ENCODE assay signal across 8 cellular contexts in the genomic region with DNA sequence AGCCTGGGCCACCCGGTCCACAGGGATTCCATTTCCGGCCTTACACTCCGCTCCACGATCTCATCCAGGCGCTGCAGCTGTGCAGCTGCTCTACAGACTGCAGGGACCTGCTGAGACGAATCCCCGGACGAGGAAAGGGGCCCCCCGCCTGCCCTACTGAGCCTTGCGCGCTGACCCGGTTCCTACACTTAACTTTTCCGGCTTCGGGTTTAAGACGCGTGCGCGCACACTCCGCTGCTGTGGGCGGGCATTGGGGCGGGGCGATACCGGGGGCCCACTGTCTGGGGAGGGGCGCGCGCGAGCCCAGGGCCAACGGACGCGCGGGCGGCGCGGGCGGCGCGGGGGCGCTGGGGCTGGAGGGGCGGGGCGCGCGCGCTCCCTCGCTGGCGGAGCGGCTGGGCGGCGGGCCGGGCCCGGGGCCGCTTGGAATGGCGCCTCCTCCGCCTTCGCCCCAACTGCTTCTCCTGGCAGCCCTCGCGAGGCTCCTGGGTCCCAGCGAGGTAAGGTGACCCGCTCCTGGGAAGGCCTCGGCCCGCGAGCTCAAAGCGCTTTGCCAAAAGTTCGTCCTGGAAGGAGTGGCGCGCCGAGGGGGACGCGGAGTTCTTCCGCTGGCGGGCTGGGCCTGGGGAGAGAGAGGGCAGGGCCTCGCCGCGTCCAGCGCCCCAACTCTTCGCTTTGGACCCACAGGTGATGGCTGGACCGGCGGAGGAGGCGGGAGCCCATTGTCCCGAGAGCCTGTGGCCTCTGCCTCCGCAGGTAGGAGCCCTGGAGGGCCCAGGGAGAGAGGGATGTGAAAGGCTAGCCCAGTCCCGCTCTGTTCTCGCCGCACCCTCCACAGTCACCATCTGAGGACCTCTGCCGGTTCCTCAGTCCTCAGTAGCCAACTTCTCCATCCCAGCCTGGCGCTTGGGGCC. TPM values are rescaled to one million over a fixed set of nuclear protein-coding genes. Genes with fewer than 3 reads are reported as not detected.
DNase-seq lines count a peak whose midpoint lies in the region; ATAC-seq, FAIRE-seq and TF ChIP-seq lines count a peak whose summit lies in the region.

A gene with protein sequence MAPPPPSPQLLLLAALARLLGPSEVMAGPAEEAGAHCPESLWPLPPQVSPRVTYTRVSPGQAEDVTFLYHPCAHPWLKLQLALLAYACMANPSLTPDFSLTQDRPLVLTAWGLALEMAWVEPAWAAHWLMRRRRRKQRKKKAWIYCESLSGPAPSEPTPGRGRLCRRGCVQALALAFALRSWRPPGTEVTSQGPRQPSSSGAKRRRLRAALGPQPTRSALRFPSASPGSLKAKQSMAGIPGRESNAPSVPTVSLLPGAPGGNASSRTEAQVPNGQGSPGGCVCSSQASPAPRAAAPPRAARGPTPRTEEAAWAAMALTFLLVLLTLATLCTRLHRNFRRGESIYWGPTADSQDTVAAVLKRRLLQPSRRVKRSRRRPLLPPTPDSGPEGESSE (plus strand): TSS at position 371 of the 914 bp plus-strand sequence. CDS start 58 bp downstream, at position 429.

- H3K36me3 Mint-ChIP-seq in activated naive CD4-positive, alpha-beta T cell treated with anti-CD3 and anti-CD28 coated beads for 36 hours (ENCODE audit: low read depth): peaks cover 8% of the 10 kb centered on the region

- no peaks in the 10 kb centered on the region for H3K9me2 ChIP-seq in SK-N-SH

- H3K4me3 ChIP-seq in LNCaP clone FGC (ENCODE audit: low read depth, low read length): peak within 1 kb of the TSS; percentile 77
- H3K4me3 ChIP-seq in SK-N-SH (ENCODE audit: low read depth in 2 of 2, low read length in 1 of 2): peak within 1 kb of the TSS; percentile 76 to 85
- H3K4me3 ChIP-seq in tibial artery: peak within 1 kb of the TSS; percentile 72 to 90

- H3K27ac Mint-ChIP-seq in activated naive CD4-positive, alpha-beta T cell treated with anti-CD3 and anti-CD28 coated beads for 36 hours: peak within 1 kb of the TSS; percentile 88

- peak within 1 kb of the TSS; percentile 92 for H3K4me2 ChIP-seq in SK-N-SH

- peaks cover 12% of the 10 kb centered on the region for H3K4me1 Mint-ChIP-seq in activated naive CD4-positive, alpha-beta T cell treated with anti-CD3 and anti-CD28 coated beads for 36 hours (ENCODE audit: low read depth)

- no peak for TF ChIP-seq RAD21 in SK-N-SH (IDR thresholded peaks at IDR 0.05; ENCODE audit: low read length)

- H3K79me2 ChIP-seq in SK-N-SH (ENCODE audit: insufficient read depth): peaks cover 10% of the 10 kb centered on the region; the same call in 1 of the 2 replicates

- TF ChIP-seq CTCF in D721Med (IDR thresholded peaks at IDR 0.05; ENCODE audit: insufficient read depth, missing control alignments) (no peak), LNCaP clone FGC (IDR thresholded peaks at IDR 0.05; ENCODE audit: control insufficient read depth, extremely low read depth, insufficient read depth) (no peak), SK-N-SH (IDR thresholded peaks at IDR 0.05) (no peak), omental fat pad (IDR thresholded peaks at IDR 0.05) (no peak), tibial artery (IDR thresholded peaks at IDR 0.05) (no peak)

- 0 out of 2 replicates have a peak, but pooled peaks cover 4% of the 10 kb centered on the region for H4K20me1 ChIP-seq in SK-N-SH (ENCODE audit: insufficient read depth)

- H3K9me3 Mint-ChIP-seq in activated naive CD4-positive, alpha-beta T cell treated with anti-CD3 and anti-CD28 coated beads for 36 hours: no peaks in the 10 kb centered on the region

- WGBS in SK-N-SH (ENCODE audit: low lambda C conversion rate): 4% methylated on average over 21 of the region's 85 CpGs

- peak within 1 kb of the TSS; percentile 94 for H3K4me3 Mint-ChIP-seq in activated naive CD4-positive, alpha-beta T cell treated with anti-CD3 and anti-CD28 coated beads for 36 hours

- peak within 1 kb of the TSS; percentile 97 for H2AFZ ChIP-seq in SK-N-SH (ENCODE audit: low read depth)

- POLR2A ChIA-PET in SK-N-SH (lab: Yijun Ruan, JAX): interaction anchor here (0.5 to 1.1 kb wide), 3 partner anchors 22 to 1528 kb away, joined by 3 to 5 read pairs (median 3); no protein-coding TSS in a partner anchor

- peaks cover 8 to 27% of the 10 kb centered on the region in 2 experiments; a peak in 1 of 4 replicates for H3K4me1 ChIP-seq in SK-N-SH (ENCODE audit: control insufficient read depth in 1 of 2, insufficient read depth in 2 of 2, low read depth in 1 of 2, low read length in 1 of 2)
- H3K4me1 ChIP-seq in tibial artery: peaks cover 0 to 65% (median 38%) of the 10 kb centered on the region in 4 donors

- FAIRE-seq in D721Med (lab: Jason Lieb, UNC): no peak

- H3K27ac ChIP-seq in SK-N-SH (ENCODE audit: low read depth in 2 of 2, low read length in 1 of 2) (peak within 1 kb of the TSS; percentile 77 to 89), tibial artery (peak within 1 kb of the TSS; percentile 87 to 89)

- peak within 1 kb of the TSS; percentile 79 for H3K9ac ChIP-seq in SK-N-SH

- intact Hi-C loops in activated naive CD4-positive, alpha-beta T cell treated with anti-CD3 and anti-CD28 coated beads for 36 hours (cut with micrococcal nuclease): loop anchor here (1.0 to 10.0 kb wide), 7 partner anchors 23 to 844 kb away; a partner anchor contains a TSS
- intact Hi-C loops in tibial artery (cut with DNase I; ENCODE audit: low total_unique reads): loop anchor here (10.0 kb wide), 1 partner anchor 194 kb away; no protein-coding TSS in a partner anchor

- DNase-seq in D721Med (ENCODE audit: insufficient read length, low spot score) (peak; percentile 80), LNCaP clone FGC (ENCODE audit: low read depth) (peak; percentile 31), SK-N-SH (peak; percentile 96), globus pallidus (ENCODE audit: low spot score) (peak; percentile 76), omental fat pad (ENCODE audit: low spot score) (peak; percentile 64), tibial artery (peak; percentile 84 to 92)
- peak; percentile 91 for DNase-seq in activated naive CD4-positive, alpha-beta T cell treated with anti-CD3 and anti-CD28 coated beads for 36 hours

- TF ChIP-seq EP300 in SK-N-SH (IDR thresholded peaks at IDR 0.05; ENCODE audit: borderline replicate concordance in 1 of 2, low read depth in 1 of 2, low read length in 1 of 2): no peak

- no peaks in the 10 kb centered on the region for H3K27me3 ChIP-seq in SK-N-SH (ENCODE audit: insufficient read depth)
- no peaks in the 10 kb centered on the region for H3K27me3 ChIP-seq in tibial artery

- CTCF ChIA-PET in SK-N-SH (lab: Yijun Ruan, JAX): interaction anchor here (0.6 to 11.6 kb wide), 18 partner anchors 8 to 537 kb away, joined by 3 to 166 read pairs (median 3); a partner anchor contains a TSS
- CTCF ChIA-PET in activated naive CD4-positive, alpha-beta T cell treated with anti-CD3 and anti-CD28 coated beads for 36 hours (lab: Charles Lee): interaction anchor here (1.0 to 4.6 kb wide), 12 partner anchors 10 to 199 kb away, joined by 3 to 37 read pairs (median 5); a partner anchor contains a TSS

- peaks cover 7% of the 10 kb centered on the region for H3F3A ChIP-seq in SK-N-SH (replicated peaks; ENCODE audit: insufficient read depth)

- H3K36me3 ChIP-seq in SK-N-SH (replicated peaks in 1 of 2; ENCODE audit: control insufficient read depth in 1 of 2, insufficient read depth in 2 of 2, low read length in 1 of 2): peaks cover 4 to 9% of the 10 kb centered on the region in 2 experiments
- H3K36me3 ChIP-seq in tibial artery: peaks cover 0 to 9% (median 4%) of the 10 kb centered on the region in 3 donors

- no peaks in the 10 kb centered on the region for H3K27me3 Mint-ChIP-seq in activated naive CD4-positive, alpha-beta T cell treated with anti-CD3 and anti-CD28 coated beads for 36 hours (ENCODE audit: low read depth)

- H3K9me3 ChIP-seq in SK-N-SH: no peaks in the 10 kb centered on the region
- H3K9me3 ChIP-seq in tibial artery: no peaks in the 10 kb centered on the region

- peak; percentile 35 for ATAC-seq in GM21576 (IDR thresholded peaks at IDR 0.05; ENCODE audit: unreplicated experiment)
- ATAC-seq in omental fat pad (ENCODE audit: low FRiP score): peak; percentile 48

TF ChIP-seq in SK-N-SH, 30 proteins besides CTCF, POLR2A, EP300 and RAD21:
- TF ChIP-seq NRF1 (IDR thresholded peaks at IDR 0.05; ENCODE audit: low read depth, low read length): peak; percentile 54
- TF ChIP-seq RFX5 (IDR thresholded peaks at IDR 0.05; ENCODE audit: low read length): no peak
- TF ChIP-seq RXRA (IDR thresholded peaks at IDR 0.05; ENCODE audit: borderline replicate concordance, low read depth): no peak
- TF ChIP-seq ELF1 (IDR thresholded peaks at IDR 0.05): 0 out of 2 replicates have a peak, but pooled peaks have one; percentile 5
- TF ChIP-seq POLR2AphosphoS5 (IDR thresholded peaks at IDR 0.05; ENCODE audit: low read depth, low read length): peak; percentile 46; the same call in 1 of the 2 replicates
- no peak for TF ChIP-seq JUND (IDR thresholded peaks at IDR 0.05)
- TF ChIP-seq, protein P1, sequence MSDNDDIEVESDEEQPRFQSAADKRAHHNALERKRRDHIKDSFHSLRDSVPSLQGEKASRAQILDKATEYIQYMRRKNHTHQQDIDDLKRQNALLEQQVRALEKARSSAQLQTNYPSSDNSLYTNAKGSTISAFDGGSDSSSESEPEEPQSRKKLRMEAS (IDR thresholded peaks at IDR 0.05; ENCODE audit: low read depth): peak; percentile 57; the same call in 1 of the 2 replicates
- peak; percentile 44 for TF ChIP-seq CHD2 (IDR thresholded peaks at IDR 0.05; ENCODE audit: low read length, partially characterized antibody)

RNA-seq across cellular contexts. Expression of the gene that starts here (rescaled TPM):
- polyA plus RNA-seq in SK-N-SH (2012; rRNA removed): 39.2 and 45.3 TPM in 2 replicates
- 15.7 and 27.4 TPM in 2 replicates for polyA plus RNA-seq in SK-N-SH (2012; cell fraction: cytosol; rRNA removed)
- 130 and 165 TPM in 2 replicates for polyA plus RNA-seq in SK-N-SH (2012; cell fraction: nucleus; rRNA removed)
- total RNA-seq in activated naive CD4-positive, alpha-beta T cell treated with anti-CD3 and anti-CD28 coated beads for 36 hours: 10 to 100 TPM; 30.9 to 37.2 TPM
- 100 to 1,000 TPM in 1 of 4 donors, 10 to 100 TPM in 3; 65.0 to 122 (median 72.6) TPM for total RNA-seq in omental fat pad

Comparison
In these comparisons a context has a peak if more than half of its experiments do, and no peak if none do; other contexts are left out.
1. Peak in every context shown above with its lines: DNase-seq, ATAC-seq, H3K4me3 ChIP-seq and H3K27ac ChIP-seq.
2. DNase-seq: peak in every context shown above with its lines; median percentile 96 in SK-N-SH; 91 in activated naive CD4-positive, alpha-beta T cell treated with anti-CD3 and anti-CD28 coated beads for 36 hours; 88 in tibial artery; 80 in D721Med; 76 in globus pallidus; 64 in omental fat pad; 31 in LNCaP clone FGC.